Comparison of ENCODE assay signal across 24 cellular contexts in genomic region chr9:6072442-6072841, GRCh38.
"Had no signal": no experiment of that assay in that cellular context is flagged by ENCODE, and none has a peak within 500 bp of the region (broad histone marks: within the 10 kb centered on the region; RNA-seq: fewer than 3 reads in every experiment).

No MANE protein-coding gene starts in this region.

- H3K9ac ChIP-seq: KMS-11 had no signal

- H3K36me3 ChIP-seq: SJSA1 had no signal

- FAIRE-seq: HTR-8/SVneo, RCC 7860 had no signal

- H3K4me1 ChIP-seq: SJSA1 had no signal

- H3K27ac ChIP-seq: HL-60, KMS-11, SJSA1, SK-N-MC had no signal

- DNase-seq: Kasumi-1, MM.1S, NCI-H1092 treated with DMSO at 0.1 percent for 48 hours, NCI-H1436, NCI-H187, NCI-H2029, NCI-H2081 treated with DMSO at 0.1 percent for 48 hours, NCI-H2171, NCI-H226, NCI-H446, NCI-H510A, NCI-H524 treated with DMSO at 0.1 percent for 48 hours, NCI-H69, NCI-H774, Right ventricle myocardium superior, RPMI8226, SIG-M5, T-helper 1 cell had no signal

- H3K9me3 ChIP-seq: SJSA1 had no signal

- H3K27me3 ChIP-seq: SJSA1 had no signal

- H3K4me3 ChIP-seq: SJSA1, SK-N-MC had no signal

- H3K4me2 ChIP-seq: KMS-11 had no signal
